ENCODE assay signal across 1 cellular context in the genomic region with DNA sequence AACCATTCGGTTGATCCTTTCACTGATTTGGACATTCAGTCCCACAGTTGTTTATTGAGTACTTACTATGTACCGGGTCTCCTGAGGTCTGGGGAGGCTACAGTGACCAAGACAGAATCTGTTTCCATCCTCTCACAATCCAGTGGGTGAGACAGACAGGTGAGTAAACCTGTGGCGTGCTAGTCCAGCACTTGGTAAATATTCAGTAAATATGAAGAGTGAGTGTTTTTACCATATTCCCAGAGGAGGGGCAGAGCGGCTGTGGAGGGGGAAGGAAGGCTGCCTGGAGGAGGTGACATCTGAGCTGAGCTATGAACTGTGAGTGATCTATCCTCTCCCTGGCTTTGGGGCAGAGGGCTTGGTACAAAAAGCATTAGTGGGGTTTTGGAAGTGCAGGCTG.
TF ChIP-seq lines count a peak whose summit lies in the region.

No MANE protein-coding gene starts in this region.

TF ChIP-seq in K562, 482 proteins besides CTCF, POLR2A, EP300 and RAD21:
- TF ChIP-seq RBM25 (IDR thresholded peaks at IDR 0.05; ENCODE audit: low read depth, low read length, severe bottlenecking): peak; percentile 51
- TF ChIP-seq NRF1 (conservative IDR thresholded peaks at IDR 0.05 in 1 of 2, IDR thresholded peaks at IDR 0.05 in 1 of 2): 0 out of 4 replicates have a peak, but pooled peaks of 1 of the 2 experiments have one; percentile 1
- TF ChIP-seq, protein P1, sequence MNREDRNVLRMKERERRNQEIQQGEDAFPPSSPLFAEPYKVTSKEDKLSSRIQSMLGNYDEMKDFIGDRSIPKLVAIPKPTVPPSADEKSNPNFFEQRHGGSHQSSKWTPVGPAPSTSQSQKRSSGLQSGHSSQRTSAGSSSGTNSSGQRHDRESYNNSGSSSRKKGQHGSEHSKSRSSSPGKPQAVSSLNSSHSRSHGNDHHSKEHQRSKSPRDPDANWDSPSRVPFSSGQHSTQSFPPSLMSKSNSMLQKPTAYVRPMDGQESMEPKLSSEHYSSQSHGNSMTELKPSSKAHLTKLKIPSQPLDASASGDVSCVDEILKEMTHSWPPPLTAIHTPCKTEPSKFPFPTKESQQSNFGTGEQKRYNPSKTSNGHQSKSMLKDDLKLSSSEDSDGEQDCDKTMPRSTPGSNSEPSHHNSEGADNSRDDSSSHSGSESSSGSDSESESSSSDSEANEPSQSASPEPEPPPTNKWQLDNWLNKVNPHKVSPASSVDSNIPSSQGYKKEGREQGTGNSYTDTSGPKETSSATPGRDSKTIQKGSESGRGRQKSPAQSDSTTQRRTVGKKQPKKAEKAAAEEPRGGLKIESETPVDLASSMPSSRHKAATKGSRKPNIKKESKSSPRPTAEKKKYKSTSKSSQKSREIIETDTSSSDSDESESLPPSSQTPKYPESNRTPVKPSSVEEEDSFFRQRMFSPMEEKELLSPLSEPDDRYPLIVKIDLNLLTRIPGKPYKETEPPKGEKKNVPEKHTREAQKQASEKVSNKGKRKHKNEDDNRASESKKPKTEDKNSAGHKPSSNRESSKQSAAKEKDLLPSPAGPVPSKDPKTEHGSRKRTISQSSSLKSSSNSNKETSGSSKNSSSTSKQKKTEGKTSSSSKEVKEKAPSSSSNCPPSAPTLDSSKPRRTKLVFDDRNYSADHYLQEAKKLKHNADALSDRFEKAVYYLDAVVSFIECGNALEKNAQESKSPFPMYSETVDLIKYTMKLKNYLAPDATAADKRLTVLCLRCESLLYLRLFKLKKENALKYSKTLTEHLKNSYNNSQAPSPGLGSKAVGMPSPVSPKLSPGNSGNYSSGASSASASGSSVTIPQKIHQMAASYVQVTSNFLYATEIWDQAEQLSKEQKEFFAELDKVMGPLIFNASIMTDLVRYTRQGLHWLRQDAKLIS (CRISPR knock-in tag; IDR thresholded peaks at IDR 0.05): no peak
- TF ChIP-seq ZNF644 (tag; IDR thresholded peaks at IDR 0.05; ENCODE audit: low read depth): no peak
- TF ChIP-seq POLR2H (tag; IDR thresholded peaks at IDR 0.05; ENCODE audit: low read depth): no peak
- no peak for TF ChIP-seq ZNF347 (CRISPR knock-in tag; IDR thresholded peaks at IDR 0.05; ENCODE audit: low read depth)
- TF ChIP-seq, protein P2, sequence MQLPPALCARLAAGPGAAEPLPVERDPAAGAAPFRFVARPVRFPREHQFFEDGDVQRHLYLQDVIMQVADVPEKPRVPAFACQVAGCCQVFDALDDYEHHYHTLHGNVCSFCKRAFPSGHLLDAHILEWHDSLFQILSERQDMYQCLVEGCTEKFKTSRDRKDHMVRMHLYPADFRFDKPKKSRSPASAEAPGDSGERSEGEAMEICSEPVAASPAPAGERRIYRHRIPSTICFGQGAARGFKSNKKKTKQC (CRISPR knock-in tag; IDR thresholded peaks at IDR 0.05): no peak
- TF ChIP-seq, protein P3, sequence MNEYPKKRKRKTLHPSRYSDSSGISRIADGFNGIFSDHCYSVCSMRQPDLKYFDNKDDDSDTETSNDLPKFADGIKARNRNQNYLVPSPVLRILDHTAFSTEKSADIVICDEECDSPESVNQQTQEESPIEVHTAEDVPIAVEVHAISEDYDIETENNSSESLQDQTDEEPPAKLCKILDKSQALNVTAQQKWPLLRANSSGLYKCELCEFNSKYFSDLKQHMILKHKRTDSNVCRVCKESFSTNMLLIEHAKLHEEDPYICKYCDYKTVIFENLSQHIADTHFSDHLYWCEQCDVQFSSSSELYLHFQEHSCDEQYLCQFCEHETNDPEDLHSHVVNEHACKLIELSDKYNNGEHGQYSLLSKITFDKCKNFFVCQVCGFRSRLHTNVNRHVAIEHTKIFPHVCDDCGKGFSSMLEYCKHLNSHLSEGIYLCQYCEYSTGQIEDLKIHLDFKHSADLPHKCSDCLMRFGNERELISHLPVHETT (CRISPR knock-in tag; conservative IDR thresholded peaks at IDR 0.05 in 1 of 2, IDR thresholded peaks at IDR 0.05 in 1 of 2): peak in 1 of 2 experiments; percentile 12; a peak in 1 of 4 replicates
- no peak for TF ChIP-seq GABPB1 (CRISPR knock-in tag; IDR thresholded peaks at IDR 0.05)
- no peak for TF ChIP-seq ESRRB (CRISPR knock-in tag; IDR thresholded peaks at IDR 0.05; ENCODE audit: borderline replicate concordance)
- TF ChIP-seq BCOR (IDR thresholded peaks at IDR 0.05): peak; percentile 63; the same call in 1 of the 2 replicates
- TF ChIP-seq SIN3A (IDR thresholded peaks at IDR 0.05; ENCODE audit: borderline replicate concordance in 2 of 2, control insufficient read depth in 1 of 2, low read depth in 2 of 2, low read length in 2 of 2): no peak
- no peak for TF ChIP-seq BRD4 (IDR thresholded peaks at IDR 0.05)
- TF ChIP-seq ZFP36 (IDR thresholded peaks at IDR 0.05; ENCODE audit: low read depth, low read length, partially characterized antibody): peak; percentile 95
- no peak for TF ChIP-seq NR2F6 (CRISPR knock-in tag; IDR thresholded peaks at IDR 0.05)
- 0 out of 2 replicates have a peak, but pooled peaks have one; percentile 11 for TF ChIP-seq HDAC2 (IDR thresholded peaks at IDR 0.05)
- no peak for TF ChIP-seq ZNF354B (CRISPR knock-in tag; IDR thresholded peaks at IDR 0.05)
- peak; percentile 76 for TF ChIP-seq ZNF436 (CRISPR knock-in tag; IDR thresholded peaks at IDR 0.05)
- no peak for TF ChIP-seq GATAD2A (IDR thresholded peaks at IDR 0.05)
- no peak for TF ChIP-seq ZNF431 (CRISPR knock-in tag; IDR thresholded peaks at IDR 0.05)
